Comparison of ENCODE assay signal across 1 cellular context in the genomic region with DNA sequence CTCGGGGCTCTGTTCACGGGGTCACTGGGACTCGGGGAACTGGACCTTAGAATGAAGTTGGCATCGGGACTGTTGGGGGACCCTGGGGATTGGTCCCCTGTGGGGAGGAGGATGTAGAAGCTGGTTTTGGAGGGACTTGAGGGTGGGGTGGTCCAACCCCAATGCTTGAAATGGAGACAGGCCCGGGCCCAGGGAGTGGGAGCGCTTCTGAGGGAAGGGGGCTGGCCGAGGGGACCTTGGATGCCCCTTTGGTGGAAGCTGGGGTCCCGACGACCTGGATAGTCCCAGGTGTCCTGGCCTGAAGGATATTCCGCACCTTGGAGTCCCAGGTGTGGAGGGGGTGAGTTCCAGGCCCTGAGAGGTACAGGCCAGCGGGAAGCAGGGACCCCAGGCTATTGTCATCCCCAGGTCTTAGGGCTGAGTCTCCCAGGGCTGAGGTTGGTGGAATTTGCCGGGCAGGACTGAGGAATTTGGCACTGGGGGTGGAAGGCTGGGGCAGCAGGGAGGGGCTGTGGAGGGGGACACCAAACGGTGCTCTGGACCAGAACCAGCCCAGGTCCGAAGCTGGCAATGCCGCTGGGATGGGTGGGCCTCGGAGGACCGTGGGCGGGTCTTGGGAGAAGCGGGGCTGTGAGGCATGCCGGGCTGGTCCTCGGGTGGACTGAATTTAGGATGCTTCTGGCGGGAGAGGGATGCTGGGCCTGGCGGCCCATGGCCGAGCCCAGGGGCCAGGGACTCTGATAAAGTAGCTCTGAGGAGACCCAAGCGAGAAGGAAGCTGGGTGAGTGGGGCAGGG.
A peak's percentile ranks its signal among the peaks of the same experiment; 100 is the strongest.
TF ChIP-seq lines count a peak whose summit lies in the region.

No MANE protein-coding gene starts in this region.

TF ChIP-seq in H1, 55 proteins besides CTCF, POLR2A, EP300 and RAD21:
- TF ChIP-seq RNF2 (IDR thresholded peaks at IDR 0.05; ENCODE audit: borderline replicate concordance, low read depth, low read length, missing control alignments, poor library complexity, severe bottlenecking) (no peak), TEAD4 (IDR thresholded peaks at IDR 0.05; ENCODE audit: low read depth, low read length) (peak; percentile 26; the same call in 1 of the 2 replicates), YY1 (IDR thresholded peaks at IDR 0.05; ENCODE audit: low read depth, low read length) (no peak), EGR1 (IDR thresholded peaks at IDR 0.05; ENCODE audit: borderline replicate concordance, low read depth, low read length) (no peak), NANOG (IDR thresholded peaks at IDR 0.05; ENCODE audit: insufficient read depth, low read depth, low read length, poor library complexity, severe bottlenecking) (no peak), JUN (IDR thresholded peaks at IDR 0.05; ENCODE audit: low read depth, low read length) (no peak), SAP30 (IDR thresholded peaks at IDR 0.05; ENCODE audit: insufficient read depth, insufficient replicate concordance, low read length) (no peak)
- TF ChIP-seq, protein P1, sequence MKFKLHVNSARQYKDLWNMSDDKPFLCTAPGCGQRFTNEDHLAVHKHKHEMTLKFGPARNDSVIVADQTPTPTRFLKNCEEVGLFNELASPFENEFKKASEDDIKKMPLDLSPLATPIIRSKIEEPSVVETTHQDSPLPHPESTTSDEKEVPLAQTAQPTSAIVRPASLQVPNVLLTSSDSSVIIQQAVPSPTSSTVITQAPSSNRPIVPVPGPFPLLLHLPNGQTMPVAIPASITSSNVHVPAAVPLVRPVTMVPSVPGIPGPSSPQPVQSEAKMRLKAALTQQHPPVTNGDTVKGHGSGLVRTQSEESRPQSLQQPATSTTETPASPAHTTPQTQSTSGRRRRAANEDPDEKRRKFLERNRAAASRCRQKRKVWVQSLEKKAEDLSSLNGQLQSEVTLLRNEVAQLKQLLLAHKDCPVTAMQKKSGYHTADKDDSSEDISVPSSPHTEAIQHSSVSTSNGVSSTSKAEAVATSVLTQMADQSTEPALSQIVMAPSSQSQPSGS (IDR thresholded peaks at IDR 0.05; ENCODE audit: low read length) = no peak
